ENCODE assay signal across 15 cellular contexts in the genomic region with DNA sequence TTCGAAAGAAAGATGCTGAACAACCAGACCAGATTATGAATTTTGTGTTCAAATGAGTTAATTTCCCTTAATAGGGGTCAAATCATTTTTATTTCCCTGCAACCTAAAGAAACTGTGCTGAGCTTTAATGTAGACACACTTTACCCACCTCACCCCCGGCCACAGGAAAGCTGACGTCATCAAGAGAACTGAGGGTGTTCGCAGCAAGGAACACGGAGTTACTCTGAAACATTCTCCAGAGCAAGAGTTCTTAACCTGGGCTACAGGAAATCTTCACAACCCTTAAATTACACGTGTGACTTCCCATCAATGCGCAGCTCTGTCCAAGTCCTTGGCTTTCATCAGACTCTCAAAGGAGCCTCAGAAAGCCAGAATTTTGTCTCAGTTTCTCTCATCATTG.
A peak's percentile ranks its signal among the peaks of the same experiment; 100 is the strongest.
DNase-seq lines count a peak whose midpoint lies in the region; ATAC-seq and TF ChIP-seq lines count a peak whose summit lies in the region.
"Had no signal": no experiment of that assay in that cellular context is flagged by ENCODE, and none has a peak within 500 bp of the region (broad histone marks: within the 10 kb centered on the region; RNA-seq: fewer than 3 reads in every experiment).

No MANE protein-coding gene starts in this region.

- intact Hi-C loops in sciatic nerve (cut with DNase I), result no loop called here

- no peaks in the 10 kb centered on the region for H3K9me3 ChIP-seq in hepatocyte (ENCODE audit: low read depth)
- H3K9me3 ChIP-seq in SJCRH30 (replicated peaks), result peaks cover 3% of the 10 kb centered on the region; the same call in 1 of the 2 replicates

- H3K36me3 ChIP-seq in hepatocyte (replicated peaks; ENCODE audit: insufficient read depth, low read depth) (no peaks in the 10 kb centered on the region), SJCRH30 (no peaks in the 10 kb centered on the region)

- H3K4me3 ChIP-seq in NB4 (ENCODE audit: low read depth, low read length) (no peak overlapping the region), hepatocyte (no peak overlapping the region), SJCRH30 (no peak overlapping the region)
- H3K4me3 ChIP-seq: SK-N-MC had no signal

- WGBS in hepatocyte (ENCODE audit: low lambda C conversion rate, missing lambda C conversion rate), result 67% methylated on average over 7 of the region's 7 CpGs

- no peak for TF ChIP-seq POLR2A in NB4 (IDR thresholded peaks at IDR 0.05; ENCODE audit: extremely low read depth, insufficient read length)

- H3K27me3 ChIP-seq in hepatocyte (no peaks in the 10 kb centered on the region), SJCRH30 (no peaks in the 10 kb centered on the region)

- H2AFZ ChIP-seq in hepatocyte, result no peak overlapping the region

- no peaks in the 10 kb centered on the region for H4K20me1 ChIP-seq in hepatocyte (ENCODE audit: insufficient read depth, poor library complexity, severe bottlenecking)

- DNase-seq in CD1c-positive myeloid dendritic cell (ENCODE audit: extremely low spot score) (peak; percentile 36), NB4 (ENCODE audit: low read depth) (peak; percentile 45), hepatocyte (ENCODE audit: low spot score) (no peak), sciatic nerve (ENCODE audit: low spot score) (no peak), GM10266 (ENCODE audit: extremely low spot score) (no peak), HuH-7 (ENCODE audit: low spot score) (no peak), SJCRH30 (no peak)
- DNase-seq: DMS79, HCEC 1CT, NCI-H1048, NCI-H510A treated with DMSO at 0.1 percent for 48 hours had no signal

- H3K4me1 ChIP-seq in hepatocyte (ENCODE audit: insufficient read depth) (peaks cover 5% of the 10 kb centered on the region), SJCRH30 (no peaks in the 10 kb centered on the region)

- peak overlapping the region; percentile 22 for H3K27ac ChIP-seq in hepatocyte
- H3K27ac ChIP-seq in SJCRH30, result no peak overlapping the region
- H3K27ac ChIP-seq: KMS-11, SK-N-MC had no signal

- H3K4me2 ChIP-seq in hepatocyte, result no peak overlapping the region
- H3K4me2 ChIP-seq: KMS-11 had no signal

- peak; percentile 38 for ATAC-seq in sciatic nerve
- ATAC-seq: CD8-positive, alpha-beta T cell; Panc1 had no signal

- TF ChIP-seq CTCF in NB4 (IDR thresholded peaks at IDR 0.05; ENCODE audit: low read depth, low read length), result no peak
- no peak for TF ChIP-seq CTCF in hepatocyte (IDR thresholded peaks at IDR 0.05; ENCODE audit: poor library complexity)
- no peak for TF ChIP-seq CTCF in GM10266 (IDR thresholded peaks at IDR 0.05; ENCODE audit: control insufficient read depth, insufficient read depth, low read depth, missing control alignments)

- no peaks in the 10 kb centered on the region for H3K9me2 ChIP-seq in hepatocyte (replicated peaks; ENCODE audit: insufficient read depth)

- H3K79me2 ChIP-seq in hepatocyte, result no peaks in the 10 kb centered on the region

Comparison
In these comparisons a context has a peak if more than half of its experiments do, and no peak if none do; other contexts are left out.
1. DNase-seq: peak in CD1c-positive myeloid dendritic cell (single experiment) and NB4 (single experiment); none in hepatocyte (single experiment), sciatic nerve (single experiment), GM10266 (single experiment), HuH-7 (single experiment) and SJCRH30 (0 of 2).